Comparison of ENCODE assay signal across 9 cellular contexts in the genomic region with DNA sequence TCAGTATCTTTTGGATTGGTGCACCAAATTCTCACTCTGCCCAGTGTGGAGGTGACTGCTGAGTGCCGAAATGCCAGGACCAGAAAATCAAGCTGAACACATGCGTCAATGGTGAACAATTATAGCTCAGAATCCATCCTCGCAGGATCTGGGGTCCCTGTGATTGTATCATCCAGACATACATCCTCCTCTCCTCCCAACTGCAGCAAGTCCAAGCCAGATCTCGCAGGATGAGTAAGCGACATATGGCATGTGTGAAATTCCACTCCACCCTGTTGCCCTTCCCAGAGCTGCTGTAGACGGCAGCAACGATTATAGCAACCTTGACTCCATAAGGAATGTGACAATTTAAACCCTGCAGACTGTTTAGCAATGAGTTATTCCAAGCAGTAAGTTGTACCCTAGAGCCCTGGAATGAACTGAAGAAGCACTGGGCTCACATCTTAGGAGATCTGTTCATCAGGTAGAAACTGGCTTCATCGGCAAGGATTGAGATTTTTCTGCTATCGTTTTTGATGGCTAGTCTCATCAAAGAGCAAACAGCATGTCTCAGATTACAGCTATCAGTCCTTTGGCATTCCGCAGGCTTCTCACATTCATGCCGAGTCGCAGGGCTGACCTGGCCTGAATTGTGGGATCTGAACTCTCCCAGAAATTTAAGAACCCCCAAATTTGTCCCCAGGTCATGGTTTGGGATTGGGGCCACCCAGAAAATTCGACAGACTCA. TPM values are rescaled to one million over a fixed set of nuclear protein-coding genes. Genes with fewer than 3 reads are reported as not detected.
A peak's percentile ranks its signal among the peaks of the same experiment; 100 is the strongest.
DNase-seq lines count a peak whose midpoint lies in the region; ATAC-seq and TF ChIP-seq lines count a peak whose summit lies in the region.
"Had no signal": no experiment of that assay in that cellular context is flagged by ENCODE, and none has a peak within 500 bp of the region (broad histone marks: within the 10 kb centered on the region; RNA-seq: fewer than 3 reads in every experiment).

No MANE protein-coding gene starts in this region.

- H4K20me1 ChIP-seq in GM23248 (ENCODE audit: insufficient read depth), result no peaks in the 10 kb centered on the region

- WGBS in GM23248 (ENCODE audit: low coverage in 1 of 2, low lambda C conversion rate in 2 of 2, missing lambda C conversion rate in 2 of 2), 2 experiments, result 36 to 39% methylated on average over 13 of the region's 13 CpGs

- H3K36me3 Mint-ChIP-seq in T-helper 17 cell (ENCODE audit: low read depth) (no peaks in the 10 kb centered on the region), endothelial cell (ENCODE audit: low read depth, unreplicated experiment) (peaks cover 4% of the 10 kb centered on the region)

- H3K27me3 ChIP-seq in GM23248 (replicated peaks; ENCODE audit: insufficient read depth), result no peaks in the 10 kb centered on the region

- H3K4me1 Mint-ChIP-seq in T-helper 17 cell (no peaks in the 10 kb centered on the region), endothelial cell (ENCODE audit: unreplicated experiment) (no peaks in the 10 kb centered on the region)

- H3K4me2 ChIP-seq in GM23248 (ENCODE audit: unreplicated experiment), result peak overlapping the region; percentile 53

- no peaks in the 10 kb centered on the region for H3K9me3 Mint-ChIP-seq in endothelial cell (ENCODE audit: unreplicated experiment)

- peaks cover 11% of the 10 kb centered on the region; the same call in 1 of the 2 replicates for H3F3A ChIP-seq in GM23248 (ENCODE audit: insufficient read depth)

- DNase-seq in GM23248, result peak; percentile 91
- peak; percentile 85 for DNase-seq in RPMI7951 (ENCODE audit: low read depth)
- DNase-seq in foreskin fibroblast, result peak; percentile 84 to 85
- peak; percentile 81 for DNase-seq in retinal pigment epithelial cell (ENCODE audit: low read depth)
- DNase-seq in T-helper 17 cell, result no peak
- DNase-seq in cerebellum (ENCODE audit: low spot score), result no peak
- no peak for DNase-seq in NCI-H187 (lab: John Stamatoyannopoulos, UW)
- DNase-seq in endothelial cell (ENCODE audit: low spot score), result no peak
- DNase-seq: NCI-H1092 had no signal

- H3K27ac Mint-ChIP-seq in T-helper 17 cell (no peak overlapping the region), endothelial cell (ENCODE audit: unreplicated experiment) (no peak overlapping the region)

- no peaks in the 10 kb centered on the region for H3K9me3 ChIP-seq in GM23248 (ENCODE audit: low read depth)
- H3K9me3 ChIP-seq in T-helper 17 cell (ENCODE audit: control insufficient read depth, low read length, poor library complexity, severe bottlenecking), result no peaks in the 10 kb centered on the region

- ATAC-seq in T-helper 17 cell, result no peak

- no peaks in the 10 kb centered on the region for H3K27me3 Mint-ChIP-seq in T-helper 17 cell
- no peaks in the 10 kb centered on the region for H3K27me3 Mint-ChIP-seq in endothelial cell (ENCODE audit: unreplicated experiment)

- H3K9ac ChIP-seq in GM23248, result peak overlapping the region; percentile 40; the same call in 1 of the 2 replicates

- H3K27ac ChIP-seq in GM23248, result peak overlapping the region; percentile 74

- no peaks in the 10 kb centered on the region for H3K36me3 ChIP-seq in GM23248 (ENCODE audit: low read depth)

- H3K4me3 Mint-ChIP-seq in T-helper 17 cell (no peak overlapping the region), endothelial cell (ENCODE audit: unreplicated experiment) (no peak overlapping the region)

- peaks cover 23% of the 10 kb centered on the region for H3K4me1 ChIP-seq in GM23248 (ENCODE audit: insufficient read depth)

- in situ Hi-C loops in GM23248 (cut with MboI), result no loop called here

- no peaks in the 10 kb centered on the region for H3K79me2 ChIP-seq in GM23248 (ENCODE audit: insufficient read depth)

- peak overlapping the region; percentile 12 for H2AFZ ChIP-seq in GM23248

- no peak for TF ChIP-seq CTCF in foreskin fibroblast (IDR thresholded peaks at IDR 0.05; ENCODE audit: low read depth, low read length)
- TF ChIP-seq CTCF in retinal pigment epithelial cell (conservative IDR thresholded peaks at IDR 0.05; ENCODE audit: low read depth, low read length), result no peak
- no peak for TF ChIP-seq CTCF in endothelial cell (IDR thresholded peaks at IDR 0.05; ENCODE audit: unreplicated experiment)

- H3K4me3 ChIP-seq in GM23248 (0 out of 2 replicates have a peak overlapping the region, but pooled peaks have one; percentile 0), foreskin fibroblast (ENCODE audit: low read depth in 1 of 2, low read length in 2 of 2) (no peak overlapping the region), retinal pigment epithelial cell (ENCODE audit: low read length) (no peak overlapping the region)

- H3K9me2 ChIP-seq in GM23248 (ENCODE audit: insufficient read depth), result no peaks in the 10 kb centered on the region

RNA-seq across cellular contexts. Expression of gene SORBS2, which starts 35.5 kb away (rescaled TPM):
- total RNA-seq in GM23248 (2014; rRNA removed; shearing (Covaris generic)), result 0.32 and 5.8 TPM in 2 replicates
- polyA plus RNA-seq in GM23248 (2016; fragmentation: Nextera tagmentation; extraction: Ambion mirVana), result 1.5 and 2.3 TPM in 2 replicates
- 11.8 and 17.3 TPM in 2 replicates for total RNA-seq in RPMI7951 (2014; rRNA removed; shearing (Covaris generic))
- total RNA-seq in T-helper 17 cell (under 1 TPM in 1 of 2 donors, not detected in 1; 0.07 TPM), cerebellum (90.4 TPM), endothelial cell (ENCODE audit: unreplicated experiment) (20.0 TPM)

Comparison
In these comparisons a context has a peak if more than half of its experiments do, and no peak if none do; other contexts are left out.
1. DNase-seq: peak in GM23248 (single experiment), RPMI7951 (single experiment), foreskin fibroblast (2 of 2) and retinal pigment epithelial cell (single experiment); none in T-helper 17 cell (0 of 3), cerebellum (single experiment), NCI-H187 (0 of 2) and endothelial cell (single experiment).